21 cellular contexts compared by ENCODE assay signal in genomic region chr7:22125436-22125835, GRCh38.
"Had no signal": no experiment of that assay in that cellular context is flagged by ENCODE, and none has a peak within 500 bp of the region (broad histone marks: within the 10 kb centered on the region; RNA-seq: fewer than 3 reads in every experiment).

No MANE protein-coding gene starts in this region.

- H3K27ac ChIP-seq: esophagus squamous epithelium, neural progenitor cell, psoas muscle, testis, tibial artery had no signal

- ATAC-seq: mucosa of descending colon; natural killer cell treated with Interleukin-12 subunit alpha and Interleukin-12 subunit beta and Interleukin-15 and Interleukin-18, amount 100 ng/mL, for 72 hours; psoas muscle; stimulated activated memory B cell treated with anti-CD40 and anti-IgM and Interleukin-4, amounts not matched to agents 10 μg/mL and 1 μg/mL and 100 μg/mL, for 72 hours; stimulated activated naive CD8-positive, alpha-beta T cell treated with anti-CD3 and anti-CD28 coated beads, Interleukin-15, Interleukin-2, amounts not matched to agents 100 U/mL and 50 U/mL, for 24 hours had no signal

- H3K4me1 ChIP-seq: esophagus squamous epithelium, psoas muscle, sigmoid colon, testis had no signal

- H3K9ac ChIP-seq: neural progenitor cell had no signal

- H3K27me3 ChIP-seq: esophagus squamous epithelium, neural progenitor cell, sigmoid colon, testis, tibial artery had no signal

- H3K4me2 ChIP-seq: neural progenitor cell had no signal

- H3K4me3 ChIP-seq: esophagus squamous epithelium, mucosa of descending colon, neural progenitor cell, psoas muscle, sigmoid colon, testis, tibial artery had no signal

- H3K36me3 ChIP-seq: neural progenitor cell, sigmoid colon had no signal

- FAIRE-seq: keratinocyte had no signal

- H3K9me3 ChIP-seq: esophagus squamous epithelium, mucosa of descending colon, psoas muscle, sigmoid colon, testis, tibial artery had no signal

- DNase-seq: cortex of kidney; effector CD8-positive, alpha-beta T cell; endodermal cell; esophagus squamous epithelium; foreskin melanocyte; glutamatergic neuron; mesenchymal stem cell; mucosa of descending colon; naive B cell; psoas muscle; right cardiac atrium; sigmoid colon; stimulated activated CD4-positive, alpha-beta T cell treated with anti-CD3 and anti-CD28 coated beads, Interleukin-4, amount 100 ng/mL, for 4 hours; stimulated activated naive CD8-positive, alpha-beta T cell treated with anti-CD3 and anti-CD28 coated beads, Interleukin-15, Interleukin-2, amounts not matched to agents 100 U/mL and 50 U/mL, for 24 hours; substantia nigra; testis; tibial artery had no signal

- H2AFZ ChIP-seq: neural progenitor cell had no signal
